Comparison of ENCODE assay signal across 29 cellular contexts in the genomic region with DNA sequence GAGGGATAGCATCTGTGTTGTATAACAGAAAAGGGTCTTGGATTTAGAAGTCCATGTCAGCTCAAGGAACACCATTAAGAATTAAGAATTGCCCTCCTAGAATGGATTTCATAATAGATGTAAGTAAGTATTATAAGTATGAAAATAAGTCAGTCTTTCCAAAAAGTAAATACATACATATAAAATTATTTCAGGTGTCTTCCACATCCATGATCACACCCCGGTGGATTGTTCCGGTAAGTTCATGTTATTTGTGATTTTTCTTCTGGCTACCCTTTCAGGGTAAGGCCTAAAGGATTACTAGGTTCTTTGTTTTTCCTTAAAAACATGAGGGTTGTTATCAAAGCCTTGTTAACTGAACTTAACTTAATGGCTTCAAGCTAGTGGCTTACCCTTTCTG.
"Had no signal": no experiment of that assay in that cellular context is flagged by ENCODE, and none has a peak within 500 bp of the region (broad histone marks: within the 10 kb centered on the region; RNA-seq: fewer than 3 reads in every experiment).

No MANE protein-coding gene starts in this region.

- H3K4me1 ChIP-seq: ascending aorta, breast epithelium, right lobe of liver, testis, transverse colon, uterus had no signal

- H3K9me3 Mint-ChIP-seq: activated naive CD4-positive, alpha-beta T cell treated with anti-CD3 and anti-CD28 coated beads, Interleukin-2, amount 10 ng/mL, durations not matched to agents 7 days and 5 days had no signal

- H3K27ac Mint-ChIP-seq: activated CD4-positive, alpha-beta memory T cell treated with anti-CD3 and anti-CD28 coated beads, Interleukin-2, amount 10 ng/mL, durations not matched to agents 7 days and 5 days; activated CD4-positive, alpha-beta T cell treated with anti-CD3 and anti-CD28 coated beads, Interleukin-2, amount 10 ng/mL, durations not matched to agents 7 days and 5 days; activated naive CD4-positive, alpha-beta T cell treated with anti-CD3 and anti-CD28 coated beads, Interleukin-2, amount 10 ng/mL, durations not matched to agents 7 days and 5 days; activated naive CD8-positive, alpha-beta T cell treated with anti-CD3 and anti-CD28 coated beads, Interleukin-2, amount 10 ng/mL, durations not matched to agents 7 days and 5 days; activated T-cell treated with anti-CD3 and anti-CD28 coated beads, Interleukin-2, amount 50 U/mL, for 24 hours; mesothelial cell of epicardium; naive B cell; nephron progenitor cell; progenitor cell of endocrine pancreas; T-helper 17 cell; WTC11 had no signal

- H3K27me3 ChIP-seq: ascending aorta, breast epithelium, ovary, right lobe of liver, testis, transverse colon, uterus had no signal

- H3K9me3 ChIP-seq: ascending aorta, breast epithelium, ovary, right lobe of liver, testis, transverse colon, uterus had no signal

- H3K4me3 ChIP-seq: ascending aorta, breast epithelium, ovary, right lobe of liver, testis, transverse colon, uterus had no signal

- H3K27me3 Mint-ChIP-seq: activated CD4-positive, alpha-beta memory T cell treated with anti-CD3 and anti-CD28 coated beads, Interleukin-2, amount 10 ng/mL, durations not matched to agents 7 days and 5 days; activated CD4-positive, alpha-beta T cell treated with anti-CD3 and anti-CD28 coated beads, Interleukin-2, amount 10 ng/mL, durations not matched to agents 7 days and 5 days; activated naive CD4-positive, alpha-beta T cell treated with anti-CD3 and anti-CD28 coated beads, Interleukin-2, amount 10 ng/mL, durations not matched to agents 7 days and 5 days; activated naive CD8-positive, alpha-beta T cell treated with anti-CD3 and anti-CD28 coated beads, Interleukin-2, amount 10 ng/mL, durations not matched to agents 7 days and 5 days; activated T-cell treated with anti-CD3 and anti-CD28 coated beads, Interleukin-2, amount 50 U/mL, for 24 hours; naive B cell; progenitor cell of endocrine pancreas had no signal

- H3K27ac ChIP-seq: ascending aorta, breast epithelium, ovary, right lobe of liver, testis, transverse colon, uterus had no signal

- H3K4me1 Mint-ChIP-seq: activated CD4-positive, alpha-beta memory T cell treated with anti-CD3 and anti-CD28 coated beads, Interleukin-2, amount 10 ng/mL, durations not matched to agents 7 days and 5 days; activated CD4-positive, alpha-beta T cell treated with anti-CD3 and anti-CD28 coated beads, Interleukin-2, amount 10 ng/mL, durations not matched to agents 7 days and 5 days; activated naive CD4-positive, alpha-beta T cell treated with anti-CD3 and anti-CD28 coated beads, Interleukin-2, amount 10 ng/mL, durations not matched to agents 7 days and 5 days; activated naive CD8-positive, alpha-beta T cell treated with anti-CD3 and anti-CD28 coated beads, Interleukin-2, amount 10 ng/mL, durations not matched to agents 7 days and 5 days; mesothelial cell of epicardium; naive B cell; nephron progenitor cell; T-helper 17 cell had no signal

- FAIRE-seq: colon had no signal

- H3K36me3 ChIP-seq: breast epithelium, ovary, uterus had no signal

- H3K4me3 Mint-ChIP-seq: activated CD4-positive, alpha-beta memory T cell treated with anti-CD3 and anti-CD28 coated beads, Interleukin-2, amount 10 ng/mL, durations not matched to agents 7 days and 5 days; activated CD4-positive, alpha-beta T cell treated with anti-CD3 and anti-CD28 coated beads, Interleukin-2, amount 10 ng/mL, durations not matched to agents 7 days and 5 days; activated naive CD4-positive, alpha-beta T cell treated with anti-CD3 and anti-CD28 coated beads, Interleukin-2, amount 10 ng/mL, durations not matched to agents 7 days and 5 days; activated naive CD8-positive, alpha-beta T cell treated with anti-CD3 and anti-CD28 coated beads, Interleukin-2, amount 10 ng/mL, durations not matched to agents 7 days and 5 days; activated T-cell treated with anti-CD3 and anti-CD28 coated beads, Interleukin-2, amount 50 U/mL, for 24 hours; mesothelial cell of epicardium; naive B cell; nephron progenitor cell; T-helper 17 cell; WTC11 had no signal

- DNase-seq: activated CD4-positive, alpha-beta memory T cell treated with anti-CD3 and anti-CD28 coated beads, Interleukin-2, amount 10 ng/mL, durations not matched to agents 7 days and 5 days; activated CD4-positive, alpha-beta T cell treated with anti-CD3 and anti-CD28 coated beads for 1 hour; activated CD4-positive, alpha-beta T cell treated with anti-CD3 and anti-CD28 coated beads, Interleukin-2, amount 10 ng/mL, durations not matched to agents 7 days and 5 days; activated CD8-positive, alpha-beta memory T cell treated with anti-CD3 and anti-CD28 coated beads, Interleukin-2, amount 50 U/mL, for 48 hours; activated gamma-delta T cell; activated naive CD4-positive, alpha-beta T cell treated with anti-CD3 and anti-CD28 coated beads, Interleukin-2, amount 10 ng/mL, durations not matched to agents 7 days and 5 days; activated naive CD8-positive, alpha-beta T cell treated with anti-CD3 and anti-CD28 coated beads, Interleukin-2, amount 10 ng/mL, durations not matched to agents 7 days and 5 days; activated T-cell treated with anti-CD3 and anti-CD28 coated beads, Interleukin-2, amount 50 U/mL, for 24 hours; central memory CD4-positive, alpha-beta T cell; effector CD8-positive, alpha-beta T cell; erythroblast; left ventricle myocardium superior; naive B cell; nephron progenitor cell; ovary; right lobe of liver; stimulated activated CD4-positive, alpha-beta T cell treated with anti-CD3 and anti-CD28 coated beads, Interleukin-4, amount 100 ng/mL, for 1 hour; stimulated activated naive CD8-positive, alpha-beta T cell treated with anti-CD3 and anti-CD28 coated beads, Interleukin-15, Interleukin-2, amounts not matched to agents 100 U/mL and 50 U/mL, for 24 hours; T-helper 17 cell; T1000; testis; transverse colon; uterus had no signal

- ATAC-seq: left ventricle myocardium superior; right lobe of liver; stimulated activated naive CD8-positive, alpha-beta T cell treated with anti-CD3 and anti-CD28 coated beads, Interleukin-15, Interleukin-2, amounts not matched to agents 100 U/mL and 50 U/mL, for 24 hours; T-helper 17 cell; WTC11 had no signal
